1 cellular context compared by ENCODE assay signal in the genomic region with DNA sequence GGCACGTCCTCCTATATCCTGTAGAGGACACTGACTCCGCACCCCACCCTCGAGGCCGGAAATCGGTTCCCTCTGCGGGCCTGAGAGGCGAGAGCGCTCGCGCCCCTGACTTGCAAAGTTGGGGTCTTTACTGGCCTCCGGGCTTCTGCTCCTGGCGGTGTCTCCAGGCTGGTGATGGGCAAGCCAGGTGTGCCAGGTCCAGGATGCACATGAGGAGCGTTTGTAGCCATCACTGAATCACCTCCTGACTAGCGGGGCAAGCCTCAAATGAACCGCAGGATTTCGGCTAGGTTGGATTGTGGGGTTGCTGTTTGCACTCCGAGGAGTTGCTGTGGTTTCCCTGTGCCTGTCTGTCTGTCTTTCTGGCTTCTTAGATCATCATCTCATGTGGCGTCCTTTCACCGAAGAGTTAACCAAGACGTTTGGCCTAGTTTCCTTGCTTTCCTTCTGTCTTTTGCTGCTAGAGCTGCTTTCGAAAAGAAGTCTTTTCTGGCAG.
A peak's percentile ranks its signal among the peaks of the same experiment; 100 is the strongest.
TF ChIP-seq lines count a peak whose summit lies in the region.

No MANE protein-coding gene starts in this region.

TF ChIP-seq in HepG2, 621 proteins besides CTCF, POLR2A, EP300 and RAD21:
- TF ChIP-seq ZBTB38 (CRISPR knock-in tag; IDR thresholded peaks at IDR 0.05) = peak; percentile 71
- TF ChIP-seq, protein P1, sequence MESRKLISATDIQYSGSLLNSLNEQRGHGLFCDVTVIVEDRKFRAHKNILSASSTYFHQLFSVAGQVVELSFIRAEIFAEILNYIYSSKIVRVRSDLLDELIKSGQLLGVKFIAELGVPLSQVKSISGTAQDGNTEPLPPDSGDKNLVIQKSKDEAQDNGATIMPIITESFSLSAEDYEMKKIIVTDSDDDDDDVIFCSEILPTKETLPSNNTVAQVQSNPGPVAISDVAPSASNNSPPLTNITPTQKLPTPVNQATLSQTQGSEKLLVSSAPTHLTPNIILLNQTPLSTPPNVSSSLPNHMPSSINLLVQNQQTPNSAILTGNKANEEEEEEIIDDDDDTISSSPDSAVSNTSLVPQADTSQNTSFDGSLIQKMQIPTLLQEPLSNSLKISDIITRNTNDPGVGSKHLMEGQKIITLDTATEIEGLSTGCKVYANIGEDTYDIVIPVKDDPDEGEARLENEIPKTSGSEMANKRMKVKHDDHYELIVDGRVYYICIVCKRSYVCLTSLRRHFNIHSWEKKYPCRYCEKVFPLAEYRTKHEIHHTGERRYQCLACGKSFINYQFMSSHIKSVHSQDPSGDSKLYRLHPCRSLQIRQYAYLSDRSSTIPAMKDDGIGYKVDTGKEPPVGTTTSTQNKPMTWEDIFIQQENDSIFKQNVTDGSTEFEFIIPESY (CRISPR knock-in tag; IDR thresholded peaks at IDR 0.05) = peak; percentile 41; the same call in 1 of the 2 replicates
